Comparison of ENCODE assay signal across 26 cellular contexts in genomic region chr22:37192741-37193140, GRCh38. TPM values are rescaled to one million over a fixed set of nuclear protein-coding genes. Genes with fewer than 3 reads are reported as not detected.
DNase-seq lines count a peak whose midpoint lies in the region; ATAC-seq and TF ChIP-seq lines count a peak whose summit lies in the region.
"Had no signal": no experiment of that assay in that cellular context is flagged by ENCODE, and none has a peak within 500 bp of the region (broad histone marks: within the 10 kb centered on the region; RNA-seq: fewer than 3 reads in every experiment).

No MANE protein-coding gene starts in this region.

- H3K9me3 ChIP-seq in CD4-positive, alpha-beta memory T cell (ENCODE audit: control insufficient read depth in 1 of 2, low read length in 2 of 2), result no peaks in the 10 kb centered on the region
- H3K9me3 ChIP-seq: esophagus squamous epithelium, prostate gland, sigmoid colon had no signal

- H3K27me3 ChIP-seq in CD4-positive, alpha-beta memory T cell (ENCODE audit: insufficient read depth, low read length), result no peaks in the 10 kb centered on the region
- H3K27me3 ChIP-seq: BLaER1, esophagus squamous epithelium, sigmoid colon had no signal

- no peak for DNase-seq in CD4-positive, alpha-beta memory T cell
- DNase-seq in T-cell, result no peak
- no peak for DNase-seq in immature natural killer cell
- DNase-seq in stimulated activated effector memory CD8-positive, alpha-beta T cell treated with anti-CD3 and anti-CD28 coated beads, Interleukin-12 subunit alpha, Interleukin-12 subunit beta, amount 100 ng/mL, for 72 hours (ENCODE audit: low spot score in 2 of 2), result no peak
- no peak for DNase-seq in KG1 (lab: John Stamatoyannopoulos, UW)
- DNase-seq in cardiac septum (ENCODE audit: low spot score), result no peak
- DNase-seq: activated CD4-positive, alpha-beta T cell treated with anti-CD3 and anti-CD28 coated beads for 36 hours; activated naive CD4-positive, alpha-beta T cell; activated T-cell treated with anti-CD3 and anti-CD28 coated beads, Interleukin-2, amount 50 U/mL, for 1 hour; anterior cingulate cortex; DND-41; esophagus squamous epithelium; Karpas-422; NCI-H1436 treated with DMSO at 0.1 percent for 48 hours; NCI-H2107; sigmoid colon; stimulated activated CD4-positive, alpha-beta T cell treated with anti-CD3 and anti-CD28 coated beads, Interleukin-15, amount 100 ng/mL, for 24 hours; stimulated activated naive CD4-positive, alpha-beta T cell treated with Interleukin-2 at 50 U/mL for 16 hours; T-helper 2 cell had no signal

- intact Hi-C loops in CD4-positive, alpha-beta memory T cell (cut with micrococcal nuclease), result loop anchor here (10.0 kb wide), 1 partner anchor 338 kb away; no protein-coding TSS in a partner anchor
- intact Hi-C loops in cardiac septum (cut with DNase I), result loop anchor here (10.0 kb wide), 1 partner anchor 808 kb away; the partner anchor contains the start of gene MYH9

- H3K4me1 Mint-ChIP-seq in CD4-positive, alpha-beta memory T cell, result peaks cover 14 to 53% (median 34%) of the 10 kb centered on the region in 4 donors
- H3K4me1 Mint-ChIP-seq in T-cell (peaks cover 58 to 65% (median 62%) of the 10 kb centered on the region in 3 donors), immature natural killer cell (peaks cover 55 to 66% of the 10 kb centered on the region in 2 donors)
- H3K4me1 Mint-ChIP-seq in stimulated activated effector memory CD8-positive, alpha-beta T cell treated with anti-CD3 and anti-CD28 coated beads, Interleukin-12 subunit alpha, Interleukin-12 subunit beta, amount 100 ng/mL, for 72 hours, result peaks cover 50% of the 10 kb centered on the region

- H3K36me3 Mint-ChIP-seq in CD4-positive, alpha-beta memory T cell, result no peaks in the 10 kb centered on the region
- H3K36me3 Mint-ChIP-seq in T-cell (peaks cover 4% of the 10 kb centered on the region), immature natural killer cell (no peaks in the 10 kb centered on the region)
- no peaks in the 10 kb centered on the region for H3K36me3 Mint-ChIP-seq in stimulated activated effector memory CD8-positive, alpha-beta T cell treated with anti-CD3 and anti-CD28 coated beads, Interleukin-12 subunit alpha, Interleukin-12 subunit beta, amount 100 ng/mL, for 72 hours

- H3K4me1 ChIP-seq in CD4-positive, alpha-beta memory T cell (ENCODE audit: insufficient read depth, low read length), result peaks cover 53% of the 10 kb centered on the region

- H3K4me3 Mint-ChIP-seq in CD4-positive, alpha-beta memory T cell, result peak overlapping the region in 2 of 8 donors; percentile 3 to 39
- H3K4me3 Mint-ChIP-seq in T-cell (peak overlapping the region in 1 of 3 donors; percentile 54), immature natural killer cell (peak overlapping the region in 1 of 5 donors; percentile 29)
- no peak overlapping the region for H3K4me3 Mint-ChIP-seq in stimulated activated effector memory CD8-positive, alpha-beta T cell treated with anti-CD3 and anti-CD28 coated beads, Interleukin-12 subunit alpha, Interleukin-12 subunit beta, amount 100 ng/mL, for 72 hours

- H3K4me3 ChIP-seq in CD4-positive, alpha-beta memory T cell (ENCODE audit: low read length in 2 of 2), result peak overlapping the region in 1 of 2 donors; percentile 8
- H3K4me3 ChIP-seq: BLaER1, esophagus squamous epithelium, prostate gland, sigmoid colon, SK-N-MC had no signal

- H3K9me3 Mint-ChIP-seq in CD4-positive, alpha-beta memory T cell, result no peaks in the 10 kb centered on the region
- H3K9me3 Mint-ChIP-seq in T-cell (no peaks in the 10 kb centered on the region), immature natural killer cell (no peaks in the 10 kb centered on the region)
- no peaks in the 10 kb centered on the region for H3K9me3 Mint-ChIP-seq in stimulated activated effector memory CD8-positive, alpha-beta T cell treated with anti-CD3 and anti-CD28 coated beads, Interleukin-12 subunit alpha, Interleukin-12 subunit beta, amount 100 ng/mL, for 72 hours

- no peaks in the 10 kb centered on the region for H3K27me3 Mint-ChIP-seq in CD4-positive, alpha-beta memory T cell
- H3K27me3 Mint-ChIP-seq in T-cell (no peaks in the 10 kb centered on the region), immature natural killer cell (ENCODE audit: low read depth in 3 of 3) (peaks cover 0 to 2% (median 0%) of the 10 kb centered on the region in 3 donors)
- H3K27me3 Mint-ChIP-seq: activated CD4-positive, alpha-beta T cell treated with anti-CD3 and anti-CD28 coated beads for 36 hours had no signal

- H3K27ac ChIP-seq in CD4-positive, alpha-beta memory T cell (ENCODE audit: low read depth, low read length), result no peak overlapping the region
- H3K27ac ChIP-seq: BLaER1, SK-N-MC had no signal

- POLR2A ChIA-PET in CD4-positive, alpha-beta memory T cell (lab: Charles Lee; ENCODE audit: partially characterized antibody), result interaction anchor here (0.8 to 3.6 kb wide), 13 partner anchors 8 to 72 kb away, joined by 3 to 18 read pairs (median 5); partner anchors contain the start of gene IL2RB
- POLR2A ChIA-PET in T-cell (lab: Charles Lee), result no interaction called here

- CTCF ChIA-PET in CD4-positive, alpha-beta memory T cell (lab: Charles Lee; ENCODE audit: partially characterized antibody), result interaction anchor here (1.3 to 2.2 kb wide), 5 partner anchors 26 to 114 kb away, joined by 3 to 8 read pairs (median 5); no protein-coding TSS in a partner anchor
- CTCF ChIA-PET in T-cell (lab: Charles Lee), result interaction anchor here in 1 of 2 donors (1.3 kb wide), 1 partner anchor 113 kb away, joined by 3 read pairs; no protein-coding TSS in a partner anchor

- no peaks in the 10 kb centered on the region for H3K36me3 ChIP-seq in CD4-positive, alpha-beta memory T cell (ENCODE audit: insufficient read depth, low read length)
- H3K36me3 ChIP-seq: BLaER1, esophagus squamous epithelium, prostate gland, sigmoid colon had no signal

- ATAC-seq in T-cell (replicated peaks in 1 of 4) (no peak), SK-N-SH treated with all-trans-retinoic acid at 6 μM for 48 hours (no peak)
- ATAC-seq in stimulated activated effector memory CD8-positive, alpha-beta T cell treated with anti-CD3 and anti-CD28 coated beads, Interleukin-12 subunit alpha, Interleukin-12 subunit beta, amount 100 ng/mL, for 72 hours, result no peak
- ATAC-seq: activated CD4-positive, alpha-beta T cell treated with anti-CD3 and anti-CD28 coated beads for 36 hours had no signal

- H3K27ac Mint-ChIP-seq in CD4-positive, alpha-beta memory T cell, result peak overlapping the region in 4 of 7 donors; percentile 17 to 92 (median 50)
- peak overlapping the region; percentile 61 to 83 for H3K27ac Mint-ChIP-seq in T-cell
- H3K27ac Mint-ChIP-seq in immature natural killer cell, result peak overlapping the region; percentile 34 to 95 (median 86)
- H3K27ac Mint-ChIP-seq in stimulated activated effector memory CD8-positive, alpha-beta T cell treated with anti-CD3 and anti-CD28 coated beads, Interleukin-12 subunit alpha, Interleukin-12 subunit beta, amount 100 ng/mL, for 72 hours, result peak overlapping the region; percentile 51

TF ChIP-seq in SK-N-SH treated with all-trans-retinoic acid at 6 μM for 48 hours, 23 proteins besides CTCF, POLR2A, EP300 and RAD21:
- TF ChIP-seq ZC3H10 (CRISPR knock-in tag; IDR thresholded peaks at IDR 0.05) (no peak), PPARA (CRISPR knock-in tag; IDR thresholded peaks at IDR 0.05; ENCODE audit: borderline replicate concordance) (no peak), ISL1 (CRISPR knock-in tag; IDR thresholded peaks at IDR 0.05) (no peak)

RNA-seq across cellular contexts. Expression of gene C1QTNF6, which starts 4.7 kb away (rescaled TPM):
- total RNA-seq in CD4-positive, alpha-beta memory T cell, result 10 to 100 TPM; 23.1 to 24.8 TPM
- polyA plus RNA-seq in CD4-positive, alpha-beta memory T cell, result under 1 TPM; 0.49 to 0.89 TPM
- total RNA-seq in T-cell, result 10 to 100 TPM in 4 of 5 donors, 1 to 10 TPM in 1; 9.0 to 26.4 (median 22.0) TPM
- 1 to 10 TPM in 2 of 3 donors, not detected in 1; 1.5 to 1.8 TPM for polyA plus RNA-seq in immature natural killer cell
- 2.8 TPM for total RNA-seq in cardiac septum

RNA-seq across cellular contexts. Expression of gene SSTR3, which starts 19.5 kb away (rescaled TPM):
- total RNA-seq in CD4-positive, alpha-beta memory T cell, result 1 to 10 TPM; 8.2 to 9.3 TPM
- polyA plus RNA-seq in CD4-positive, alpha-beta memory T cell, result 1 to 10 TPM in 1 of 2 donors, under 1 TPM in 1; 0.50 to 1.4 TPM
- total RNA-seq in T-cell, result 1 to 10 TPM; 4.6 to 8.7 (median 5.3) TPM
- not detected for polyA plus RNA-seq in immature natural killer cell
- total RNA-seq in cardiac septum, result not detected
- total RNA-seq: bronchial epithelial cell, esophagus squamous epithelium, NCI-H460 had no signal

RNA-seq across cellular contexts. Expression of gene IL2RB, which starts 43.0 kb away (rescaled TPM):
- total RNA-seq in CD4-positive, alpha-beta memory T cell, result 10 to 100 TPM; 55.4 to 63.8 TPM
- 100 to 1,000 TPM in 1 of 2 donors, 10 to 100 TPM in 1; 37.6 to 107 TPM for polyA plus RNA-seq in CD4-positive, alpha-beta memory T cell
- total RNA-seq in T-cell (100 to 1,000 TPM in 2 of 5 donors, 10 to 100 TPM in 3; 53.6 to 118 (median 98.1) TPM), cardiac septum (0.51 TPM)
- polyA plus RNA-seq in immature natural killer cell, result 1,000 to 10,000 TPM in 1 of 3 donors, 100 to 1,000 TPM in 2; 863 to 2,762 (median 893) TPM
- total RNA-seq: bronchial epithelial cell, frontal cortex, NCI-H460 had no signal

RNA-seq across cellular contexts. Expression of gene RAC2, which starts 51.3 kb away (rescaled TPM):
- total RNA-seq in CD4-positive, alpha-beta memory T cell, result 100 to 1,000 TPM; 304 to 318 TPM
- 100 to 1,000 TPM; 724 to 917 TPM for polyA plus RNA-seq in CD4-positive, alpha-beta memory T cell
- total RNA-seq in T-cell (100 to 1,000 TPM; 353 to 413 (median 385) TPM), cardiac septum (5.1 TPM)
- 1,000 to 10,000 TPM in 2 of 3 donors, 100 to 1,000 TPM in 1; 962 to 1,843 (median 1,262) TPM for polyA plus RNA-seq in immature natural killer cell

Comparison
In these comparisons a context has a peak if more than half of its experiments do, and no peak if none do; other contexts are left out.
1. RNA of gene IL2RB, which starts 43.0 kb away (total RNA-seq): 53.6 to 118 TPM in T-cell and 55.4 to 63.8 TPM in CD4-positive, alpha-beta memory T cell; 0.51 TPM in cardiac septum (single experiment); every median in the first group is over 10 times any median in the second.
2. Peak in every context shown above with its lines, with median percentiles within 50 percentile points of each other: H3K27ac Mint-ChIP-seq.